ENCODE assay signal across 8 cellular contexts in the genomic region with DNA sequence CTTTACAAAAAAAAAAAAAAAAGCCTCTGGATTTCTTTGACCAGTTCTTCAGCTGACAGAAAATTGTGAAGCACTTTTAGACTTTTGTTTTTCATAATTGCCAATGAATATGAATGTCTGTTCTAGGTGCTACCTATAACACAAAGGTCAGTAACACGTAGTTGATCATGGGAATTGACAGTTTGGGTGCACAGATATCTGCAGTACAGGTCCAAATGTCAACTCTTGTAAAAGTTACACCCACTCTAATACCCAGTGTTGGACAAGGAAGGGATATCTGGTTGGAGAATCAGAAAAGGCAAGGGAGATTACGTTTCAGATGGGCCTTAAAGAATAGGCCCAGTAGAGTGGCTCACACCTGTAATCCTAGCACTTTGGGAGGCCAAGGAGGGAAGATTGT. TPM values are rescaled to one million over a fixed set of nuclear protein-coding genes. Genes with fewer than 3 reads are reported as not detected.
DNase-seq lines count a peak whose midpoint lies in the region; ATAC-seq and TF ChIP-seq lines count a peak whose summit lies in the region.

No MANE protein-coding gene starts in this region.

- no peaks in the 10 kb centered on the region for H3F3A ChIP-seq in OCI-LY1 (ENCODE audit: insufficient read depth, low read length)

- no peaks in the 10 kb centered on the region for H3K9me3 ChIP-seq in CD8-positive, alpha-beta T cell (ENCODE audit: low read length)
- H3K9me3 ChIP-seq in OCI-LY1 (ENCODE audit: low read length), result no peaks in the 10 kb centered on the region
- H3K9me3 ChIP-seq in endocrine pancreas (ENCODE audit: control insufficient read depth, low read length), result no peaks in the 10 kb centered on the region
- no peaks in the 10 kb centered on the region for H3K9me3 ChIP-seq in Karpas-422 (ENCODE audit: low read length)

- H3K9me2 ChIP-seq in OCI-LY1 (ENCODE audit: low read depth, low read length) (no peaks in the 10 kb centered on the region), Karpas-422 (replicated peaks; ENCODE audit: insufficient read depth, low read length) (no peaks in the 10 kb centered on the region)

- H3K27ac ChIP-seq in CD8-positive, alpha-beta T cell (ENCODE audit: low read depth, low read length), result peak overlapping the region; percentile 63
- H3K27ac ChIP-seq in OCI-LY1 (ENCODE audit: low read depth, low read length, poor library complexity, severe bottlenecking) (peak overlapping the region; percentile 66), Karpas-422 (ENCODE audit: low read length) (no peak overlapping the region)

- peak overlapping the region; percentile 77; the same call in 1 of the 2 replicates for H3K9ac ChIP-seq in OCI-LY1 (ENCODE audit: low read length)
- H3K9ac ChIP-seq in endocrine pancreas (ENCODE audit: control insufficient read depth, insufficient read depth, low read length), result no peak overlapping the region
- no peak overlapping the region for H3K9ac ChIP-seq in Karpas-422 (ENCODE audit: low read length)

- H4K20me1 ChIP-seq in OCI-LY1 (ENCODE audit: insufficient read depth, low read length), result no peaks in the 10 kb centered on the region
- peaks cover 18% of the 10 kb centered on the region for H4K20me1 ChIP-seq in Karpas-422 (ENCODE audit: insufficient read depth, low read depth, low read length)

- no peak for TF ChIP-seq CTCF in CD8-positive, alpha-beta T cell (IDR thresholded peaks at IDR 0.05)
- TF ChIP-seq CTCF in OCI-LY1 (IDR thresholded peaks at IDR 0.05; ENCODE audit: low read length) (no peak), osteocyte (IDR thresholded peaks at IDR 0.05) (no peak)

- H3K4me3 Mint-ChIP-seq in CD8-positive, alpha-beta T cell, result peak overlapping the region; percentile 82
- peak overlapping the region; percentile 88 for H3K4me3 Mint-ChIP-seq in osteocyte (ENCODE audit: unreplicated experiment)

- POLR2A ChIA-PET in CD8-positive, alpha-beta T cell (lab: Charles Lee), result interaction anchor here (0.8 to 2.0 kb wide), 6 partner anchors 10 to 389 kb away, joined by 3 to 15 read pairs (median 4); a partner anchor contains a TSS

- no peaks in the 10 kb centered on the region for H3K9me3 Mint-ChIP-seq in CD8-positive, alpha-beta T cell
- H3K9me3 Mint-ChIP-seq in osteocyte (ENCODE audit: unreplicated experiment), result no peaks in the 10 kb centered on the region

- CTCF ChIA-PET in CD8-positive, alpha-beta T cell (lab: Charles Lee), result interaction anchor here (1.0 to 1.7 kb wide), 2 partner anchors 107 to 307 kb away, joined by 3 to 5 read pairs; no protein-coding TSS in a partner anchor

- H3K27ac Mint-ChIP-seq in CD8-positive, alpha-beta T cell, result peak overlapping the region; percentile 88
- peak overlapping the region; percentile 95 for H3K27ac Mint-ChIP-seq in osteocyte (ENCODE audit: unreplicated experiment)

- H3K79me2 ChIP-seq in OCI-LY1 (ENCODE audit: insufficient read depth, low read length) (peaks cover 55% of the 10 kb centered on the region), Karpas-422 (ENCODE audit: low read length) (peaks cover 4% of the 10 kb centered on the region; the same call in 1 of the 2 replicates)

- no peaks in the 10 kb centered on the region for H3K27me3 Mint-ChIP-seq in CD8-positive, alpha-beta T cell (ENCODE audit: low read depth)
- no peaks in the 10 kb centered on the region for H3K27me3 Mint-ChIP-seq in osteocyte (ENCODE audit: unreplicated experiment)

- no peak overlapping the region for H3K4me3 ChIP-seq in CD8-positive, alpha-beta T cell (ENCODE audit: low read depth, low read length)
- H3K4me3 ChIP-seq in OCI-LY1 (ENCODE audit: low read depth, low read length, poor library complexity, severe bottlenecking), result peak overlapping the region; percentile 72
- peak overlapping the region; percentile 97 for H3K4me3 ChIP-seq in endocrine pancreas (ENCODE audit: control insufficient read depth, insufficient read depth, low read length)
- H3K4me3 ChIP-seq in Karpas-422 (ENCODE audit: low read length), result no peak overlapping the region

- H3K4me2 ChIP-seq in OCI-LY1 (ENCODE audit: low read length) (peak overlapping the region; percentile 71), Karpas-422 (ENCODE audit: low read depth, low read length, poor library complexity, severe bottlenecking) (no peak overlapping the region)

- H3K36me3 Mint-ChIP-seq in CD8-positive, alpha-beta T cell, result peaks cover 9% of the 10 kb centered on the region
- peaks cover 26% of the 10 kb centered on the region for H3K36me3 Mint-ChIP-seq in osteocyte (ENCODE audit: unreplicated experiment)

- H3K4me1 ChIP-seq in CD8-positive, alpha-beta T cell (ENCODE audit: insufficient read depth, low read length), result peaks cover 21% of the 10 kb centered on the region
- peaks cover 58% of the 10 kb centered on the region for H3K4me1 ChIP-seq in OCI-LY1 (ENCODE audit: insufficient read depth, low read length, severe bottlenecking)
- peaks cover 35% of the 10 kb centered on the region for H3K4me1 ChIP-seq in endocrine pancreas (ENCODE audit: control insufficient read depth, insufficient read depth, low read length)
- H3K4me1 ChIP-seq in Karpas-422 (ENCODE audit: low read length), result peaks cover 26% of the 10 kb centered on the region

- ATAC-seq in CD8-positive, alpha-beta T cell, result no peak
- no peak for ATAC-seq in GM19351 (IDR thresholded peaks at IDR 0.05; ENCODE audit: unreplicated experiment)
- no peak for ATAC-seq in HG03378 (IDR thresholded peaks at IDR 0.05; ENCODE audit: unreplicated experiment)

- H3K36me3 ChIP-seq in CD8-positive, alpha-beta T cell (ENCODE audit: insufficient read depth, low read length), result no peaks in the 10 kb centered on the region
- H3K36me3 ChIP-seq in OCI-LY1 (ENCODE audit: insufficient read depth, low read length), result no peaks in the 10 kb centered on the region
- H3K36me3 ChIP-seq in endocrine pancreas (ENCODE audit: control insufficient read depth, insufficient read depth, low read length), result no peaks in the 10 kb centered on the region
- H3K36me3 ChIP-seq in Karpas-422 (ENCODE audit: insufficient read depth, low read length), result no peaks in the 10 kb centered on the region

- H3K4me1 Mint-ChIP-seq in CD8-positive, alpha-beta T cell (ENCODE audit: low read depth), result peaks cover 62% of the 10 kb centered on the region
- H3K4me1 Mint-ChIP-seq in osteocyte (ENCODE audit: unreplicated experiment), result peaks cover 59% of the 10 kb centered on the region

- DNase-seq in CD8-positive, alpha-beta T cell, result no peak
- DNase-seq in osteocyte (ENCODE audit: extremely low spot score, unreplicated experiment) (no peak), Karpas-422 (no peak), cerebellar cortex (ENCODE audit: low spot score) (no peak)

- no peak overlapping the region for H2AFZ ChIP-seq in OCI-LY1 (ENCODE audit: low read length)
- H2AFZ ChIP-seq in Karpas-422 (ENCODE audit: low read length), result no peak overlapping the region

- H3K27me3 ChIP-seq in CD8-positive, alpha-beta T cell (ENCODE audit: insufficient read depth, low read length), result no peaks in the 10 kb centered on the region
- H3K27me3 ChIP-seq in OCI-LY1 (ENCODE audit: insufficient read depth, low read length) (no peaks in the 10 kb centered on the region), endocrine pancreas (ENCODE audit: control insufficient read depth, insufficient read depth, low read length) (no peaks in the 10 kb centered on the region), Karpas-422 (ENCODE audit: low read length) (no peaks in the 10 kb centered on the region; the same call in 1 of the 2 replicates)

- intact Hi-C loops in CD8-positive, alpha-beta T cell (cut with DNase I, micrococcal nuclease), result loop anchor here (1.0 to 5.0 kb wide), 5 partner anchors 56 to 306 kb away; a partner anchor contains a TSS

RNA-seq across cellular contexts. Expression of a gene that starts 1.8 kb away (rescaled TPM):
- total RNA-seq in CD8-positive, alpha-beta T cell, result 1 to 10 TPM; 3.0 to 3.6 TPM
- 80.4 and 85.7 TPM in 2 replicates for total RNA-seq in osteocyte
- total RNA-seq in Karpas-422 (2014; rRNA removed; shearing (Covaris generic); ENCODE audit: low replicate concordance), result 1.8 and 1.9 TPM in 2 replicates

RNA-seq across cellular contexts. Expression of a gene that starts 57.2 kb away (rescaled TPM):
- total RNA-seq in CD8-positive, alpha-beta T cell, result 100 to 1,000 TPM; 377 to 392 TPM
- 118 and 120 TPM in 2 replicates for total RNA-seq in osteocyte
- 66.7 and 141 TPM in 2 replicates for total RNA-seq in Karpas-422 (2014; rRNA removed; shearing (Covaris generic); ENCODE audit: low replicate concordance)

Comparison
In these comparisons a context has a peak if more than half of its experiments do, and no peak if none do; other contexts are left out.
1. H3K4me3 ChIP-seq: peak in OCI-LY1 (single experiment) and endocrine pancreas (single experiment); none in CD8-positive, alpha-beta T cell (single experiment) and Karpas-422 (single experiment).
2. RNA of a gene that starts 1.8 kb away (total RNA-seq): 80.4 to 85.7 TPM in osteocyte; 3.0 to 3.6 TPM in CD8-positive, alpha-beta T cell and 1.8 to 1.9 TPM in Karpas-422; every median in the first group is over 10 times any median in the second.